In genomic region chr2:119245076-119245840, GRCh38 we compare ENCODE assay signal across 25 cellular contexts. TPM values are rescaled to one million over a fixed set of nuclear protein-coding genes. Genes with fewer than 3 reads are reported as not detected.
"Had no signal": no experiment of that assay in that cellular context is flagged by ENCODE, and none has a peak within 500 bp of the region (broad histone marks: within the 10 kb centered on the region; RNA-seq: fewer than 3 reads in every experiment).

No MANE protein-coding gene starts in this region.

- H3K4me1 Mint-ChIP-seq: neural crest cell had no signal

- H3K36me3 ChIP-seq: breast epithelium, thoracic aorta, uterus had no signal

- DNase-seq: activated CD4-positive, alpha-beta T cell treated with anti-CD3 and anti-CD28 coated beads for 4 hours; activated CD4-positive, alpha-beta T cell treated with anti-CD3 and anti-CD28 coated beads, Interleukin-2, amount 50 U/mL, for 4 hours; activated naive CD4-positive, alpha-beta T cell; activated T-cell treated with anti-CD3 and anti-CD28 coated beads for 4 hours; activated T-cell treated with anti-CD3 and anti-CD28 coated beads, Interleukin-2, amount 50 U/mL, for 72 hours; central memory CD4-positive, alpha-beta T cell; effector memory CD4-positive, alpha-beta T cell; left ventricle myocardium inferior; mammary epithelial cell; naive B cell; occipital lobe; right cardiac atrium; stimulated activated CD4-positive, alpha-beta T cell treated with anti-CD3 and anti-CD28 coated beads, Interleukin-4, amount 100 ng/mL, for 1 hour; stimulated activated naive CD8-positive, alpha-beta T cell treated with anti-CD3 and anti-CD28 coated beads, Interleukin-15, Interleukin-2, amounts not matched to agents 100 U/mL and 50 U/mL, for 24 hours; T-helper 1 cell; trophoblast cell; uterus had no signal

- H3K27ac Mint-ChIP-seq: activated naive CD4-positive, alpha-beta T cell treated with anti-CD3 and anti-CD28 coated beads, Interleukin-2, amount 50 U/mL, for 72 hours; activated T-cell treated with anti-CD3 and anti-CD28 coated beads, Interleukin-2, amount 50 U/mL, for 72 hours; mesothelial cell of epicardium; naive B cell; T-helper 2 cell treated with Interferon-gamma antibody and Interleukin-4, amounts not matched to agents 5 μg/mL and 100 μg/mL, for 36 hours had no signal

- H3K27ac ChIP-seq: breast epithelium, dorsolateral prefrontal cortex, left ventricle myocardium inferior, thoracic aorta, uterus, VCaP had no signal

- ATAC-seq: activated naive CD4-positive, alpha-beta T cell treated with anti-CD3 and anti-CD28 coated beads, Interleukin-2, amount 50 U/mL, for 72 hours; activated T-cell treated with anti-CD3 and anti-CD28 coated beads, Interleukin-2, amount 50 U/mL, for 72 hours; right cardiac atrium; stimulated activated naive CD8-positive, alpha-beta T cell treated with anti-CD3 and anti-CD28 coated beads, Interleukin-15, Interleukin-2, amounts not matched to agents 100 U/mL and 50 U/mL, for 24 hours had no signal

- H3K9me3 ChIP-seq: breast epithelium, thoracic aorta, uterus had no signal

- H3K4me3 ChIP-seq: breast epithelium, dorsolateral prefrontal cortex, left ventricle myocardium inferior, thoracic aorta, uterus had no signal

- H3K4me3 Mint-ChIP-seq: activated T-cell treated with anti-CD3 and anti-CD28 coated beads, Interleukin-2, amount 50 U/mL, for 72 hours; mesothelial cell of epicardium; naive B cell; neural crest cell; T-helper 2 cell treated with Interferon-gamma antibody and Interleukin-4, amounts not matched to agents 5 μg/mL and 100 μg/mL, for 36 hours had no signal

- H3K27me3 ChIP-seq: breast epithelium, dorsolateral prefrontal cortex, uterus had no signal

- H3K4me1 ChIP-seq: uterus had no signal

- H3K36me3 Mint-ChIP-seq: activated naive CD4-positive, alpha-beta T cell treated with anti-CD3 and anti-CD28 coated beads, Interleukin-2, amount 50 U/mL, for 72 hours; mesothelial cell of epicardium had no signal

- H3K9me3 Mint-ChIP-seq: activated naive CD4-positive, alpha-beta T cell treated with anti-CD3 and anti-CD28 coated beads, Interleukin-2, amount 50 U/mL, for 72 hours; mesothelial cell of epicardium; T-helper 2 cell treated with Interferon-gamma antibody and Interleukin-4, amounts not matched to agents 5 μg/mL and 100 μg/mL, for 36 hours had no signal

RNA-seq across cellular contexts. Expression of gene STEAP3, which starts 21.6 kb away (rescaled TPM):
- total RNA-seq: occipital lobe had no signal
